24 cellular contexts compared by ENCODE assay signal in the genomic region with DNA sequence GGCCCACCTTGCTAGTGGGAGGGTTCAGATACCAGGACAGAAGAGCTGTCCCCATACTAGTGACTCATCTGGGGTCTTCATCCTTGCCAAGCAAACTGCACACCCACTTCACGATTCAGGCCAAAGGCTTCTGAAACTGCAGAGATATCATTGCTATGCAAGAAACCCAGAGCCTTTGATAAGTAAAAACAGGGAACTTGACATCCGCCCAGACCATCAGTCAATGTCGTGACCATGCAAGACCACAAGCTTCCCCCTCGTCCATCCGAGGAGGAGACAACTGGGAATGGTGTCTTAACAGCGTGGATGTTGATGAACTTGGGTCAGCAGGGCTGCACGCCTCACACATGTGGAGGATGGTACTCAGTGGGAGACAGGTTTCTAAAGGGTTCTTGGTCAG. TPM values are rescaled to one million over a fixed set of nuclear protein-coding genes. Genes with fewer than 3 reads are reported as not detected.
DNase-seq lines count a peak whose midpoint lies in the region; ATAC-seq, FAIRE-seq and TF ChIP-seq lines count a peak whose summit lies in the region.
"Had no signal": no experiment of that assay in that cellular context is flagged by ENCODE, and none has a peak within 500 bp of the region (broad histone marks: within the 10 kb centered on the region; RNA-seq: fewer than 3 reads in every experiment).

No MANE protein-coding gene starts in this region.

- in situ Hi-C loops in K562 (cut with MboI), result no loop called here

- H3K4me1 ChIP-seq in CD8-positive, alpha-beta memory T cell (ENCODE audit: insufficient read depth, low read length), result no peaks in the 10 kb centered on the region
- peaks cover 19 to 45% of the 10 kb centered on the region in 2 experiments for H3K4me1 ChIP-seq in K562 (replicated peaks in 1 of 2; ENCODE audit: control insufficient read depth in 2 of 2, insufficient read depth in 2 of 2, low read length in 2 of 2)

- ATAC-seq in K562 (peak; percentile 82), HG02678 (IDR thresholded peaks at IDR 0.05; ENCODE audit: unreplicated experiment) (no peak), HG03025 (IDR thresholded peaks at IDR 0.05; ENCODE audit: low FRiP score, unreplicated experiment) (no peak), HG03378 (IDR thresholded peaks at IDR 0.05; ENCODE audit: unreplicated experiment) (no peak), HG03139 (IDR thresholded peaks at IDR 0.05; ENCODE audit: unreplicated experiment) (no peak)
- ATAC-seq: activated CD4-positive, alpha-beta T cell treated with anti-CD3 and anti-CD28 coated beads for 36 hours; activated T-cell treated with anti-CD3 and anti-CD28 coated beads, Interleukin-2, amount 50 U/mL, for 4 hours; GM23338 had no signal

- TF ChIP-seq EP300 in K562 (IDR thresholded peaks at IDR 0.05; ENCODE audit: low read length), result peak; percentile 84

- H3K27me3 Mint-ChIP-seq in CD8-positive, alpha-beta memory T cell, result no peaks in the 10 kb centered on the region
- H3K27me3 Mint-ChIP-seq: activated CD4-positive, alpha-beta T cell treated with anti-CD3 and anti-CD28 coated beads for 36 hours; activated naive CD4-positive, alpha-beta T cell treated with anti-CD3 and anti-CD28 coated beads, Interleukin-2, amount 10 ng/mL, durations not matched to agents 7 days and 5 days; central memory CD8-positive, alpha-beta T cell had no signal

- H3K36me3 Mint-ChIP-seq in CD8-positive, alpha-beta memory T cell, result peaks cover 12 to 29% (median 13%) of the 10 kb centered on the region in 3 donors
- H3K36me3 Mint-ChIP-seq: activated naive CD4-positive, alpha-beta T cell treated with anti-CD3 and anti-CD28 coated beads, Interleukin-2, amount 10 ng/mL, durations not matched to agents 7 days and 5 days had no signal

- CTCF ChIA-PET in CD8-positive, alpha-beta memory T cell (lab: Charles Lee), result no interaction called here
- CTCF ChIA-PET in K562 (lab: Yijun Ruan, JAX; ENCODE audit: low intra/inter-chr PET ratio), result no interaction called here

- no peak overlapping the region for H3K4me3 ChIP-seq in CD8-positive, alpha-beta memory T cell (ENCODE audit: low read length)
- H3K4me3 ChIP-seq in K562, result no peak overlapping the region
- H3K4me3 ChIP-seq: GM23338, lung, spleen, stomach, transverse colon had no signal

- no TSS peak for BruUV-seq in K562 (replicated peaks; lab: Mats Ljungman, UMichigan)

- no peaks in the 10 kb centered on the region for H3K9me1 ChIP-seq in K562 (ENCODE audit: control insufficient read depth, insufficient read depth, low read length)

- peaks cover 0 to 2% (median 0%) of the 10 kb centered on the region in 3 donors for H3K4me1 Mint-ChIP-seq in CD8-positive, alpha-beta memory T cell
- H3K4me1 Mint-ChIP-seq: activated CD4-positive, alpha-beta T cell treated with anti-CD3 and anti-CD28 coated beads for 36 hours; activated naive CD4-positive, alpha-beta T cell treated with anti-CD3 and anti-CD28 coated beads, Interleukin-2, amount 10 ng/mL, durations not matched to agents 7 days and 5 days; GM23338 had no signal

- WGBS in K562 (ENCODE audit: insufficient coverage, low coverage, missing lambda C conversion rate), result 0% methylated on average over 6 of the region's 7 CpGs

- peak overlapping the region in 1 of 2 experiments; percentile 40; a peak in 1 of 4 replicates for H3K9ac ChIP-seq in K562 (ENCODE audit: insufficient read depth in 1 of 2, low read depth in 2 of 2, low read length in 2 of 2)

- no peak for TF ChIP-seq POLR2A in K562 (conservative IDR thresholded peaks at IDR 0.05)

- peak overlapping the region; percentile 16 for H3K27ac ChIP-seq in CD8-positive, alpha-beta memory T cell (ENCODE audit: low read depth, low read length)
- H3K27ac ChIP-seq in K562 (ENCODE audit: extremely low read depth, low read depth, low read length), result peak overlapping the region; percentile 72; the same call in 2 of the 3 replicates
- H3K27ac ChIP-seq: spleen, stomach, transverse colon had no signal

- TF ChIP-seq RAD21 in K562 (CRISPR knock-in tag; conservative IDR thresholded peaks at IDR 0.05 in 1 of 2, IDR thresholded peaks at IDR 0.05 in 1 of 2), result no peak

- H4K20me1 ChIP-seq in K562 (replicated peaks; ENCODE audit: control insufficient read depth, insufficient read depth, low read length), result 0 out of 2 replicates have a peak, but pooled peaks cover 4% of the 10 kb centered on the region

- peak; percentile 96 for FAIRE-seq in K562 (lab: Jason Lieb, UNC)
- FAIRE-seq: kidney had no signal

- peaks cover 48% of the 10 kb centered on the region for H3K79me2 ChIP-seq in K562 (ENCODE audit: control insufficient read depth, insufficient read depth, low read length)

- no peaks in the 10 kb centered on the region for H3K36me3 ChIP-seq in CD8-positive, alpha-beta memory T cell (ENCODE audit: insufficient read depth, low read length)
- H3K36me3 ChIP-seq in K562 (ENCODE audit: control insufficient read depth, insufficient read depth, low read length), result peaks cover 35% of the 10 kb centered on the region; the same call in 2 of the 3 replicates

- POLR2A ChIA-PET in CD8-positive, alpha-beta memory T cell (lab: Charles Lee), result no interaction called here
- POLR2A ChIA-PET in K562 (lab: Yijun Ruan, JAX), result interaction anchor here (0.5 to 1.9 kb wide), 3 partner anchors 19 to 671 kb away, joined by 3 to 5 read pairs (median 3); no protein-coding TSS in a partner anchor

- no peaks in the 10 kb centered on the region for H3K9me3 Mint-ChIP-seq in CD8-positive, alpha-beta memory T cell
- H3K9me3 Mint-ChIP-seq: activated naive CD4-positive, alpha-beta T cell treated with anti-CD3 and anti-CD28 coated beads, Interleukin-2, amount 10 ng/mL, durations not matched to agents 7 days and 5 days; activated T-cell treated with anti-CD3 and anti-CD28 coated beads, Interleukin-2, amount 50 U/mL, for 4 hours; central memory CD8-positive, alpha-beta T cell; GM23338 had no signal

- intact Hi-C loops in K562 (cut with micrococcal nuclease), result no loop called here

- no peak for DNase-seq in CD8-positive, alpha-beta memory T cell
- peak; percentile 15 for DNase-seq in NOMO-1 treated with dmso at 0.1 percent for 144 hours (lab: John Stamatoyannopoulos, UW; ENCODE audit: unreplicated experiment)
- DNase-seq in K562 (ENCODE audit: extremely low read depth in 1 of 4, low spot score in 3 of 4), result peak; percentile 30 to 87 (median 56)
- DNase-seq in occipital lobe (lab: John Stamatoyannopoulos, UW), result peak; percentile 7
- DNase-seq: activated CD4-positive, alpha-beta T cell treated with anti-CD3 and anti-CD28 coated beads for 36 hours; activated CD8-positive, alpha-beta memory T cell treated with anti-CD3 and anti-CD28 coated beads for 24 hours; activated naive CD4-positive, alpha-beta T cell treated with anti-CD3 and anti-CD28 coated beads, Interleukin-2, amount 10 ng/mL, durations not matched to agents 7 days and 5 days; activated T-cell treated with anti-CD3 and anti-CD28 coated beads, Interleukin-2, amount 50 U/mL, for 4 hours; foreskin melanocyte; kidney; NCI-H1436; NCI-H2107; NCI-H524 treated with DMSO at 0.1 percent for 48 hours; spleen; stimulated activated CD4-positive, alpha-beta T cell treated with anti-CD3 and anti-CD28 coated beads, Interleukin-4, amount 100 ng/mL, for 4 hours; stomach; transverse colon had no signal

- no peaks in the 10 kb centered on the region for H3K9me3 ChIP-seq in CD8-positive, alpha-beta memory T cell (ENCODE audit: low read length)
- H3K9me3 ChIP-seq in K562 (replicated peaks; ENCODE audit: control insufficient read depth, insufficient read depth, low read depth, low read length), result no peaks in the 10 kb centered on the region
- H3K9me3 ChIP-seq: spleen, stomach, transverse colon had no signal

- TF ChIP-seq CTCF in K562 (IDR thresholded peaks at IDR 0.05 in 2 of 3, conservative IDR thresholded peaks at IDR 0.05 in 1 of 3; ENCODE audit: insufficient read depth in 2 of 3, low read depth in 1 of 3, low read length in 3 of 3), result no peak

- H2AFZ ChIP-seq in K562 (ENCODE audit: low read depth, low read length), result peak overlapping the region; percentile 32; the same call in 1 of the 2 replicates
- H2AFZ ChIP-seq: GM23338 had no signal

- H3K27me3 ChIP-seq in CD8-positive, alpha-beta memory T cell (ENCODE audit: insufficient read depth, low read length, poor library complexity, severe bottlenecking), result no peaks in the 10 kb centered on the region
- no peaks in the 10 kb centered on the region for H3K27me3 ChIP-seq in K562 (ENCODE audit: control insufficient read depth in 2 of 2, insufficient read depth in 2 of 2, low read length in 2 of 2)
- H3K27me3 ChIP-seq: spleen, stomach, transverse colon had no signal

- no peak overlapping the region for H3K4me3 Mint-ChIP-seq in CD8-positive, alpha-beta memory T cell
- H3K4me3 Mint-ChIP-seq: activated CD4-positive, alpha-beta T cell treated with anti-CD3 and anti-CD28 coated beads for 36 hours; activated naive CD4-positive, alpha-beta T cell treated with anti-CD3 and anti-CD28 coated beads, Interleukin-2, amount 10 ng/mL, durations not matched to agents 7 days and 5 days; activated T-cell treated with anti-CD3 and anti-CD28 coated beads, Interleukin-2, amount 50 U/mL, for 4 hours; central memory CD8-positive, alpha-beta T cell; GM23338 had no signal

- no peak overlapping the region for H3K27ac Mint-ChIP-seq in CD8-positive, alpha-beta memory T cell
- H3K27ac Mint-ChIP-seq: activated CD4-positive, alpha-beta T cell treated with anti-CD3 and anti-CD28 coated beads for 36 hours; activated naive CD4-positive, alpha-beta T cell treated with anti-CD3 and anti-CD28 coated beads, Interleukin-2, amount 10 ng/mL, durations not matched to agents 7 days and 5 days; GM23338 had no signal

- H3K4me2 ChIP-seq in K562 (ENCODE audit: insufficient read depth, low read length), result peak overlapping the region; percentile 57
- H3K4me2 ChIP-seq: GM23338 had no signal

RNA-seq across cellular contexts. Expression of gene ABCC4, which starts 58.0 kb away (rescaled TPM):
- total RNA-seq in CD8-positive, alpha-beta memory T cell, result 10 to 100 TPM; 11.2 to 12.5 TPM
- 3.0 TPM for polyA plus RNA-seq in CD8-positive, alpha-beta memory T cell
- 171 and 231 TPM in 2 replicates for total RNA-seq in K562 (2011; cell fraction: chromatin; rRNA removed; ENCODE audit: low replicate concordance)
- total RNA-seq in K562 (2011; cell fraction: nucleolus; rRNA removed), result 78.9 and 97.5 TPM in 2 replicates
- 124 and 134 TPM in 2 replicates for total RNA-seq in K562 (2011; cell fraction: nucleoplasm; rRNA removed)
- total RNA-seq in K562 (2014; rRNA removed) (21.7 and 25.7 TPM in 2 replicates), K562 (2014; rRNA removed; fragmentation: Illumina TruSeq; extraction: Trizol) (37.2 and 42.3 TPM in 2 replicates), K562 (2015; rRNA removed; fragmentation: Illumina TruSeq; extraction: Trizol) (22.8 and 25.4 TPM in 2 replicates), K562 (2021) (35.8 and 37.3 TPM in 2 replicates), occipital lobe (9.0 TPM)
- polyA plus RNA-seq in K562 (2011; rRNA removed) (34.4 and 46.1 TPM in 2 replicates), K562 (2014; fragmentation: Illumina TruSeq; extraction: Trizol) (24.3 and 26.9 TPM in 2 replicates), K562 (2014; fragmentation: Nextera tagmentation; extraction: Ambion mirVana) (10 to 100 TPM in 1 of 2 experiments, 1 to 10 TPM in 1; 9.4 to 10.5 TPM), K562 (2014; rRNA removed) (16.7 and 19.5 TPM in 2 replicates)
- 14.7 and 26.7 TPM in 2 replicates for polyA plus RNA-seq in K562 (2011; cell fraction: cytosol; rRNA removed)
- polyA plus RNA-seq in K562 (2011; cell fraction: nucleus; rRNA removed), result 20.7 and 26.2 TPM in 2 replicates
- polyA plus RNA-seq in K562 (2012), result 16.4 and 18.6 TPM in 2 replicates
- polyA minus RNA-seq in K562 (2011; rRNA and poly(A)+ RNA removed), result 125 and 134 TPM in 2 replicates
- 43.1 and 44.1 TPM in 2 replicates for polyA minus RNA-seq in K562 (2011; cell fraction: cytosol; rRNA and poly(A)+ RNA removed)
- polyA minus RNA-seq in K562 (2011; cell fraction: nucleus; rRNA and poly(A)+ RNA removed), result 48.1 and 77.4 TPM in 2 replicates

Comparison
In these comparisons a context has a peak if more than half of its experiments do, and no peak if none do; other contexts are left out.
1. DNase-seq: peak in NOMO-1 treated with dmso at 0.1 percent for 144 hours (single experiment), K562 (4 of 4) and occipital lobe (single experiment); none in CD8-positive, alpha-beta memory T cell (0 of 5).